In genomic region chr18:63951302-63951705, GRCh38 we compare ENCODE assay signal across 9 cellular contexts. TPM values are rescaled to one million over a fixed set of nuclear protein-coding genes. Genes with fewer than 3 reads are reported as not detected.
A peak's percentile ranks its signal among the peaks of the same experiment; 100 is the strongest.
DNase-seq lines count a peak whose midpoint lies in the region; ATAC-seq lines count a peak whose summit lies in the region.
"Had no signal": no experiment of that assay in that cellular context is flagged by ENCODE, and none has a peak within 500 bp of the region (broad histone marks: within the 10 kb centered on the region; RNA-seq: fewer than 3 reads in every experiment).

No MANE protein-coding gene starts in this region.

- H3K4me3 Mint-ChIP-seq in activated CD4-positive, alpha-beta T cell treated with anti-CD3 and anti-CD28 coated beads for 36 hours, result peak overlapping the region; percentile 7

- ATAC-seq in activated CD4-positive, alpha-beta T cell treated with anti-CD3 and anti-CD28 coated beads for 36 hours, result peak; percentile 53
- ATAC-seq in GM21723 (IDR thresholded peaks at IDR 0.05; ENCODE audit: unreplicated experiment), result peak; percentile 42

- POLR2A ChIA-PET in activated CD4-positive, alpha-beta T cell treated with anti-CD3 and anti-CD28 coated beads for 36 hours (lab: Charles Lee), result interaction anchor here (1.0 kb wide), 1 partner anchor 19 kb away, joined by 5 read pairs; no protein-coding TSS in a partner anchor

- H3K36me3 Mint-ChIP-seq in activated CD4-positive, alpha-beta T cell treated with anti-CD3 and anti-CD28 coated beads for 36 hours (ENCODE audit: low read depth), result peaks cover 15% of the 10 kb centered on the region

- peaks cover 43% of the 10 kb centered on the region for H3K4me1 Mint-ChIP-seq in activated CD4-positive, alpha-beta T cell treated with anti-CD3 and anti-CD28 coated beads for 36 hours

- peak overlapping the region; percentile 79 for H3K27ac Mint-ChIP-seq in activated CD4-positive, alpha-beta T cell treated with anti-CD3 and anti-CD28 coated beads for 36 hours

- peak; percentile 64 for DNase-seq in activated CD4-positive, alpha-beta T cell treated with anti-CD3 and anti-CD28 coated beads for 36 hours
- no peak for DNase-seq in activated CD4-positive, alpha-beta T cell treated with anti-CD3 and anti-CD28 coated beads for 4 hours
- DNase-seq in M059J (ENCODE audit: low read depth), result peak; percentile 48
- DNase-seq in hepatic stellate cell (ENCODE audit: low spot score), result peak; percentile 14
- DNase-seq in cerebellum (ENCODE audit: low spot score), result no peak
- no peak for DNase-seq in NCI-H748 treated with DMSO at 0.1 percent for 48 hours (lab: John Stamatoyannopoulos, UW)
- DNase-seq in effector CD8-positive, alpha-beta T cell (lab: John Stamatoyannopoulos, UW), result no peak

- H3K9me3 Mint-ChIP-seq in activated CD4-positive, alpha-beta T cell treated with anti-CD3 and anti-CD28 coated beads for 36 hours (ENCODE audit: low read depth), result peaks cover 5% of the 10 kb centered on the region

- CTCF ChIA-PET in activated CD4-positive, alpha-beta T cell treated with anti-CD3 and anti-CD28 coated beads for 36 hours (lab: Charles Lee), result interaction anchor here (0.7 to 1.0 kb wide), 4 partner anchors 8 to 42 kb away, joined by 3 to 5 read pairs (median 4); no protein-coding TSS in a partner anchor

- H3K27me3 Mint-ChIP-seq in activated CD4-positive, alpha-beta T cell treated with anti-CD3 and anti-CD28 coated beads for 36 hours, result peaks cover 23% of the 10 kb centered on the region

- intact Hi-C loops in activated CD4-positive, alpha-beta T cell treated with anti-CD3 and anti-CD28 coated beads for 36 hours (cut with DNase I, micrococcal nuclease), result loop anchor here (1.0 to 2.0 kb wide), 6 partner anchors 11 to 791 kb away; partner anchors contain the start of gene SERPINB8 (in 1 of the 2)

RNA-seq across cellular contexts. Expression of gene HMSD, which starts 2.2 kb away (rescaled TPM):
- 10 to 100 TPM; 18.8 to 26.7 TPM for total RNA-seq in activated CD4-positive, alpha-beta T cell treated with anti-CD3 and anti-CD28 coated beads for 36 hours
- 0.84 and 1.6 TPM in 2 replicates for total RNA-seq in M059J (2014; rRNA removed; shearing (Covaris generic))
- not detected for total RNA-seq in cerebellum

RNA-seq across cellular contexts. Expression of gene SERPINB8, which starts 18.6 kb away (rescaled TPM):
- total RNA-seq in activated CD4-positive, alpha-beta T cell treated with anti-CD3 and anti-CD28 coated beads for 36 hours, result 10 to 100 TPM; 16.0 to 17.1 TPM
- 24.9 and 27.5 TPM in 2 replicates for total RNA-seq in M059J (2014; rRNA removed; shearing (Covaris generic))
- total RNA-seq in cerebellum, result 1.5 TPM

RNA-seq across cellular contexts. Expression of gene SERPINB10, which starts 43.5 kb away (rescaled TPM):
- total RNA-seq in activated CD4-positive, alpha-beta T cell treated with anti-CD3 and anti-CD28 coated beads for 36 hours, result not detected
- total RNA-seq in M059J (2014; rRNA removed; shearing (Covaris generic)), result not detected in 2 replicates
- total RNA-seq in cerebellum, result not detected
- total RNA-seq: glomerular endothelial cell had no signal

Comparison
In these comparisons a context has a peak if more than half of its experiments do, and no peak if none do; other contexts are left out.
1. DNase-seq: peak in activated CD4-positive, alpha-beta T cell treated with anti-CD3 and anti-CD28 coated beads for 36 hours (single experiment), M059J (single experiment) and hepatic stellate cell (single experiment); none in activated CD4-positive, alpha-beta T cell treated with anti-CD3 and anti-CD28 coated beads for 4 hours (0 of 2), cerebellum (single experiment), NCI-H748 treated with DMSO at 0.1 percent for 48 hours (single experiment) and effector CD8-positive, alpha-beta T cell (single experiment).